20 cellular contexts compared by ENCODE assay signal in the genomic region with DNA sequence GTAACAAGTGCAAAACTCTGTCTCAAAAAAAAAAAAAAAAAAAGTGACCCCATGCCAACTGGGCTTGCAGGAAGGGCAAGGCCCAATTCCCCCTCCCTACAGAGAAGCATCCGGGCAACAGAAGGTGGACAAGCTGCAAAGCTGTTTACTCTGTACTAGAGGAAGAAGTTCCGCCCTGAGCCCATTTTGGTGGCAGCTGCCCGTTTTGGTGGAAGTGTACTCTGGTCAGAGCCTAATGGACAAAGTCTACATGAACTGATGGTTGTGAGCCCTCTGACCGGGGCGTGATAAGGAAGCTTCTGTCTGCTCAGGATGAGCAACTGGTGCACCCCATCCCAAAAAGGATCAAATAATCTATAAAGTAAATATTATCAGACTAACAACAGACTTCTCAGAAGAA.
"Had no signal": no experiment of that assay in that cellular context is flagged by ENCODE, and none has a peak within 500 bp of the region (broad histone marks: within the 10 kb centered on the region; RNA-seq: fewer than 3 reads in every experiment).

No MANE protein-coding gene starts in this region.

- H3K4me3 ChIP-seq: K562 had no signal

- H3K9me3 ChIP-seq: SK-N-SH had no signal

- H3K9me2 ChIP-seq: SK-N-SH had no signal

- H3K9ac ChIP-seq: KMS-11, SK-N-SH had no signal

- H3K27me3 Mint-ChIP-seq: IgD-negative memory B cell had no signal

- ATAC-seq: K562, Panc1 had no signal

- FAIRE-seq: K562 had no signal

- DNase-seq: Kasumi-1, MM.1S, NCI-H1105 treated with DMSO at 0.1 percent for 48 hours, NCI-H1417 treated with DMSO at 0.1 percent for 48 hours, NCI-H146, NCI-H1694 treated with DMSO at 0.1 percent for 48 hours, NCI-H1930, NCI-H2081, NCI-H2107, NCI-H2227 treated with DMSO at 0.1 percent for 48 hours, NCI-H524, NCI-H526 treated with DMSO at 0.1 percent for 48 hours, NCI-H774, SHP77, SK-N-SH had no signal

- H3K4me2 ChIP-seq: KMS-11, SK-N-SH had no signal

- H3K27ac ChIP-seq: KMS-11, RWPE1 had no signal

- H3K4me3 Mint-ChIP-seq: IgD-negative memory B cell had no signal
